1 cellular context compared by ENCODE assay signal in the genomic region with DNA sequence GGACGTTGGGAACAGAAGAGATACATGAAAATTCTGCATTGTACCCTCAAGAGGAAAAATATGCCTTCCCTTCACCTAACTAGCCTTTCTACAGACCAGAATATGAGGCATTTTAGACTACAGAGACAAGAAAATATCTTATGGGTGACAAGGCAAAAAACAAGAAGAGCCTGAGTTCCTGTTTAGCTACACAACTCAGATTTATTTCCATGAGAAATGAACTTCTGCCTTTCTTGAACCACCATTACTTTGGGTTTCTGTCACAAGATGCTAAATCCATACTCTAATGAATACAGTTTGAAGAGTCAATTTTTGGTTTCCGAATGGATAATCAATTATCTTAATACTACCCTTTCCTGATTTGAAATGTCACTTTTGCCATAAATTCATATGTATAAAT.
TF ChIP-seq lines count a peak whose summit lies in the region.

No MANE protein-coding gene starts in this region.

TF ChIP-seq in GM12891, 5 proteins besides CTCF, POLR2A, EP300 and RAD21 (continued from another document):
- no peak for TF ChIP-seq SPI1 (IDR thresholded peaks at IDR 0.05; ENCODE audit: low read depth, low read length)
